In the genomic region with DNA sequence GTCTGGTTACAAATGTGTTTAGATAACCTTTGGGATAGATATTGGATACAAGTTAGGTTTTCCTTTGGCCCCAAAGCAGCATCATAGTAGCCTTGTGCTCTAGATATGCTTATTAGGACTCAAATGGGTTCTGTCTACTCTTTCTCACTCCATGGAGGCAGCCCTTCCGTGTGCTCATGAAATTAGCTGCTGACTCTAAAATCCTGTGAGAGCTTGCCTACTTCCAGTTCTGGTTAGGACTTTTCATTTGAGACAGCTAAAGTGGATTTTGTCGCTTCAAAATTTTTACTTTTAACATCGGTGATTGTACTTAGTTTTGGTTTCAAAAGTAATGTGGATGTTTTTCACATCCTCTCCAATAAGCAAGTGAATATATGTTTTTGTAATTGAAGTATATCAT, we compare ENCODE assay signal across 8 cellular contexts. TPM values are rescaled to one million over a fixed set of nuclear protein-coding genes. Genes with fewer than 3 reads are reported as not detected.
DNase-seq lines count a peak whose midpoint lies in the region; ATAC-seq and TF ChIP-seq lines count a peak whose summit lies in the region.

No MANE protein-coding gene starts in this region.

- H3K4me1 Mint-ChIP-seq in activated B cell treated with CpG ODN at 0.5 μM for 24 hours (peaks cover 73% of the 10 kb centered on the region), glutamatergic neuron (ENCODE audit: low read depth, unreplicated experiment) (peaks cover 14% of the 10 kb centered on the region)

- H3K4me3 Mint-ChIP-seq in activated B cell treated with CpG ODN at 0.5 μM for 24 hours (peak overlapping the region; percentile 93), glutamatergic neuron (ENCODE audit: unreplicated experiment) (peak overlapping the region; percentile 96)

- no peak for ATAC-seq in activated B cell treated with CpG ODN at 0.5 μM for 24 hours (ENCODE audit: low read depth)
- ATAC-seq in gastrocnemius medialis, result no peak

- peaks cover 52% of the 10 kb centered on the region for H3K36me3 Mint-ChIP-seq in activated B cell treated with CpG ODN at 0.5 μM for 24 hours (ENCODE audit: low read depth)
- no peaks in the 10 kb centered on the region for H3K36me3 Mint-ChIP-seq in glutamatergic neuron (ENCODE audit: unreplicated experiment)

- TF ChIP-seq CTCF in activated B cell treated with CpG ODN at 0.5 μM for 24 hours (IDR thresholded peaks at IDR 0.05) (no peak), glutamatergic neuron (IDR thresholded peaks at IDR 0.05; ENCODE audit: partially characterized antibody, unreplicated experiment) (no peak), gastrocnemius medialis (IDR thresholded peaks at IDR 0.05 in 4 of 5, conservative IDR thresholded peaks at IDR 0.05 in 1 of 5) (no peak)

- H3K27me3 Mint-ChIP-seq in activated B cell treated with CpG ODN at 0.5 μM for 24 hours (no peaks in the 10 kb centered on the region), glutamatergic neuron (ENCODE audit: unreplicated experiment) (peaks cover 2% of the 10 kb centered on the region)

- H3K4me3 ChIP-seq in H7 (ENCODE audit: insufficient read depth, low read depth, low read length) (peak overlapping the region; percentile 87), gastrocnemius medialis (peak overlapping the region; percentile 80 to 100 (median 90))

- TF ChIP-seq POLR2A in gastrocnemius medialis (IDR thresholded peaks at IDR 0.05), result no peak

- intact Hi-C loops in activated B cell treated with CpG ODN at 0.5 μM for 24 hours (cut with micrococcal nuclease), result loop anchor here (1.0 to 10.0 kb wide), 3 partner anchors 14 to 910 kb away; a partner anchor contains a TSS
- intact Hi-C loops in gastrocnemius medialis (cut with DNase I; ENCODE audit: low total_unique reads), result loop anchor here (2.0 to 10.0 kb wide), 3 partner anchors 534 to 790 kb away; a partner anchor contains a TSS

- peak overlapping the region; percentile 92 for H3K27ac Mint-ChIP-seq in activated B cell treated with CpG ODN at 0.5 μM for 24 hours
- peak overlapping the region; percentile 80 for H3K27ac Mint-ChIP-seq in glutamatergic neuron (ENCODE audit: unreplicated experiment)

- peaks cover 18% of the 10 kb centered on the region for H3K36me3 ChIP-seq in H7 (replicated peaks; ENCODE audit: control insufficient read depth, insufficient read depth, low read length)
- peaks cover 0 to 11% of the 10 kb centered on the region in 2 donors for H3K36me3 ChIP-seq in gastrocnemius medialis

- in situ Hi-C loops in gastrocnemius medialis (cut with MboI; ENCODE audit: low sequenced_read_pairs in 4 of 4), result loop anchor here in 3 of 4 donors (10.0 to 25.0 kb wide), 3 partner anchors 110 to 863 kb away; a partner anchor contains a TSS

- DNase-seq in H7, result no peak
- no peak for DNase-seq in activated B cell treated with CpG ODN at 0.5 μM for 24 hours
- no peak for DNase-seq in glutamatergic neuron
- DNase-seq in gastrocnemius medialis, result no peak
- DNase-seq in OCI-M2 (lab: John Stamatoyannopoulos, UW; ENCODE audit: unreplicated experiment), result no peak
- no peak for DNase-seq in AG20443 (ENCODE audit: low spot score)
- DNase-seq in substantia nigra (lab: John Stamatoyannopoulos, UW), result no peak
- DNase-seq in NCI-H1048 (lab: John Stamatoyannopoulos, UW), result no peak

- H3K4me1 ChIP-seq in gastrocnemius medialis, result peaks cover 46 to 51% of the 10 kb centered on the region in 2 donors

- CTCF ChIA-PET in activated B cell treated with CpG ODN at 0.5 μM for 24 hours (lab: Charles Lee), result interaction anchor here (0.6 to 2.9 kb wide), 6 partner anchors 86 to 130 kb away, joined by 3 to 12 read pairs (median 3); no protein-coding TSS in a partner anchor

- H3K27me3 ChIP-seq in H7 (ENCODE audit: control insufficient read depth, insufficient read depth, low read length) (no peaks in the 10 kb centered on the region), gastrocnemius medialis (no peaks in the 10 kb centered on the region)

- no peaks in the 10 kb centered on the region for H3K9me3 ChIP-seq in gastrocnemius medialis

- H3K9me3 Mint-ChIP-seq in activated B cell treated with CpG ODN at 0.5 μM for 24 hours (no peaks in the 10 kb centered on the region), glutamatergic neuron (ENCODE audit: unreplicated experiment) (peaks cover 6% of the 10 kb centered on the region)

- H3K27ac ChIP-seq in gastrocnemius medialis, result peak overlapping the region; percentile 96 to 99 (median 98)
- no peak overlapping the region for H3K27ac ChIP-seq in substantia nigra (ENCODE audit: low read depth, low read length, poor library complexity, severe bottlenecking)

- POLR2A ChIA-PET in activated B cell treated with CpG ODN at 0.5 μM for 24 hours (lab: Charles Lee), result interaction anchor here (0.6 to 6.8 kb wide), 14 partner anchors 11 to 150 kb away, joined by 3 to 149 read pairs (median 16); a partner anchor contains a TSS

RNA-seq across cellular contexts. Expression of a gene that starts 1.6 kb away (rescaled TPM):
- 89.7 and 129 TPM in 2 replicates for total RNA-seq in H7 (2014; rRNA removed; shearing (Covaris generic))
- total RNA-seq in activated B cell treated with CpG ODN at 0.5 μM for 24 hours (227 and 229 TPM in 2 replicates), glutamatergic neuron (ENCODE audit: unreplicated experiment) (91.2 TPM), gastrocnemius medialis (100 to 1,000 TPM; 241 to 376 (median 350) TPM)
